ENCODE assay signal across 1 cellular context in genomic region chr6:57316581-57317059, GRCh38.
TF ChIP-seq lines count a peak whose summit lies in the region.

No MANE protein-coding gene starts in this region.

TF ChIP-seq in HepG2, 621 proteins besides CTCF, POLR2A, EP300 and RAD21 (continued from another document and continues in another):
- TF ChIP-seq UBTF (CRISPR knock-in tag; IDR thresholded peaks at IDR 0.05) (peak; percentile 57), SIX1 (CRISPR knock-in tag; IDR thresholded peaks at IDR 0.05; ENCODE audit: borderline replicate concordance) (peak; percentile 46; the same call in 1 of the 2 replicates), GFI1 (CRISPR knock-in tag; IDR thresholded peaks at IDR 0.05; ENCODE audit: borderline replicate concordance) (peak; percentile 41; the same call in 1 of the 2 replicates), SRF (IDR thresholded peaks at IDR 0.05; ENCODE audit: low read depth, low read length) (no peak), ZNF333 (CRISPR knock-in tag; IDR thresholded peaks at IDR 0.05; ENCODE audit: borderline replicate concordance) (0 out of 2 replicates have a peak, but pooled peaks have one; percentile 38), SOX6 (IDR thresholded peaks at IDR 0.05) (no peak), SOX6 (CRISPR knock-in tag; IDR thresholded peaks at IDR 0.05) (0 out of 2 replicates have a peak, but pooled peaks have one; percentile 17), KDM5A (IDR thresholded peaks at IDR 0.05; ENCODE audit: borderline replicate concordance, low read length) (0 out of 2 replicates have a peak, but pooled peaks have one; percentile 38), GTF2F1 (IDR thresholded peaks at IDR 0.05; ENCODE audit: low read length) (no peak), CENPX (CRISPR knock-in tag; IDR thresholded peaks at IDR 0.05) (no peak), ZBTB26 (CRISPR knock-in tag; IDR thresholded peaks at IDR 0.05; ENCODE audit: borderline replicate concordance) (peak; percentile 24; the same call in 1 of the 2 replicates), ZNF597 (CRISPR knock-in tag; IDR thresholded peaks at IDR 0.05) (no peak), SOX5 (CRISPR knock-in tag; IDR thresholded peaks at IDR 0.05; ENCODE audit: borderline replicate concordance) (0 out of 2 replicates have a peak, but pooled peaks have one; percentile 14), NFYC (CRISPR knock-in tag; IDR thresholded peaks at IDR 0.05) (0 out of 2 replicates have a peak, but pooled peaks have one; percentile 11), TMF1 (CRISPR knock-in tag; IDR thresholded peaks at IDR 0.05; ENCODE audit: low read depth) (no peak; the same call in 1 of the 2 replicates), MTERF4 (CRISPR knock-in tag; IDR thresholded peaks at IDR 0.05) (peak; percentile 83; the same call in 1 of the 2 replicates), KLF15 (CRISPR knock-in tag; IDR thresholded peaks at IDR 0.05; ENCODE audit: borderline replicate concordance) (no peak), KDM5B (CRISPR knock-in tag; IDR thresholded peaks at IDR 0.05; ENCODE audit: borderline replicate concordance) (0 out of 2 replicates have a peak, but pooled peaks have one; percentile 41), ZNF556 (CRISPR knock-in tag; IDR thresholded peaks at IDR 0.05; ENCODE audit: borderline replicate concordance) (no peak), FOXJ3 (CRISPR knock-in tag; IDR thresholded peaks at IDR 0.05; ENCODE audit: borderline replicate concordance) (no peak), ZGPAT (CRISPR knock-in tag; IDR thresholded peaks at IDR 0.05) (peak; percentile 65; the same call in 1 of the 2 replicates), POLR2AphosphoS5 (IDR thresholded peaks at IDR 0.05; ENCODE audit: low read depth, low read length) (peak; percentile 31; the same call in 1 of the 2 replicates), ZNF496 (CRISPR knock-in tag; IDR thresholded peaks at IDR 0.05; ENCODE audit: insufficient replicate concordance) (no peak), GATAD1 (CRISPR knock-in tag; IDR thresholded peaks at IDR 0.05) (peak; percentile 51), ASH2L (IDR thresholded peaks at IDR 0.05; ENCODE audit: insufficient read length, low read depth, low read length) (peak; percentile 25), KLF16 (CRISPR knock-in tag; IDR thresholded peaks at IDR 0.05) (0 out of 4 replicates have a peak, but pooled peaks of 1 of the 2 experiments have one; percentile 32), ZNF136 (CRISPR knock-in tag; IDR thresholded peaks at IDR 0.05; ENCODE audit: low read depth) (no peak), DMTF1 (CRISPR knock-in tag; IDR thresholded peaks at IDR 0.05) (0 out of 2 replicates have a peak, but pooled peaks have one; percentile 7), HNRNPL (IDR thresholded peaks at IDR 0.05; ENCODE audit: low read depth, low read length) (no peak), ZNF737 (CRISPR knock-in tag; IDR thresholded peaks at IDR 0.05; ENCODE audit: borderline replicate concordance) (no peak), HOXA3 (CRISPR knock-in tag; IDR thresholded peaks at IDR 0.05) (peak; percentile 33; the same call in 1 of the 2 replicates), AHDC1 (CRISPR knock-in tag; IDR thresholded peaks at IDR 0.05; ENCODE audit: borderline replicate concordance) (peak; percentile 66; the same call in 1 of the 2 replicates), ELK4 (CRISPR knock-in tag; IDR thresholded peaks at IDR 0.05; ENCODE audit: borderline replicate concordance) (no peak), ZNF34 (CRISPR knock-in tag; IDR thresholded peaks at IDR 0.05; ENCODE audit: borderline replicate concordance) (peak; percentile 15; the same call in 1 of the 2 replicates), ZMYM2 (CRISPR knock-in tag; IDR thresholded peaks at IDR 0.05) (no peak), MAZ (IDR thresholded peaks at IDR 0.05; ENCODE audit: borderline replicate concordance, low read depth, low read length) (no peak), MAZ (CRISPR knock-in tag; IDR thresholded peaks at IDR 0.05; ENCODE audit: low read depth) (no peak), GABPA (IDR thresholded peaks at IDR 0.05; ENCODE audit: low read depth, low read length) (no peak), GABPA (CRISPR knock-in tag; IDR thresholded peaks at IDR 0.05; ENCODE audit: low read depth) (peak; percentile 29; the same call in 1 of the 2 replicates)
